9 cellular contexts compared by ENCODE assay signal in the genomic region with DNA sequence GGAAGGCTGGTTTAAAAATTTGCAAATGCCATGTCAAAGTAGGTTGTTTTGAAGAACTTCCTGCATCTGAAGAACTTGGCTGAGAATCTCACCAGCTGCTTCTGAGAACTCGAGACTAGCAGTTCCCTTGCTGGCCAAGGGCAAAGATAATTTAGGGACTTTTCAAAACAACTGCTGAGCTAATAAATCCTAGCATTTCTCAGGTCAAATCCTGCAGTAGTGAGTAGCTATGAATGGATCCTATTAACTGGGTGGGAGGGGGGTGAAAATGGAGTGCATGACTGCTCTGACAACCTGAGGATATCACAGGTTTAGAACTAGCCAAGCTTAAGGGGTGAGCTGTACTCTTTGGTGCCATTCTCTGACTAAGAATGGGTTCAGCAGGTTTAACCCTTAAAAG.
DNase-seq lines count a peak whose midpoint lies in the region; ATAC-seq and TF ChIP-seq lines count a peak whose summit lies in the region.
"Had no signal": no experiment of that assay in that cellular context is flagged by ENCODE, and none has a peak within 500 bp of the region (broad histone marks: within the 10 kb centered on the region; RNA-seq: fewer than 3 reads in every experiment).

No MANE protein-coding gene starts in this region.

- 0% methylated on average over 1 of the region's 1 CpG for WGBS in body of pancreas, 2 donors

- no peaks in the 10 kb centered on the region for H3K27me3 ChIP-seq in body of pancreas
- no peaks in the 10 kb centered on the region for H3K27me3 ChIP-seq in mucosa of rectum (ENCODE audit: control insufficient read depth in 2 of 2, insufficient read depth in 2 of 2, low read length in 2 of 2)
- no peaks in the 10 kb centered on the region for H3K27me3 ChIP-seq in CD4-positive, alpha-beta T cell (ENCODE audit: control insufficient read depth, insufficient read depth, low read length)

- intact Hi-C loops in body of pancreas (cut with DNase I) = no loop called here
- intact Hi-C loops in CD4-positive, alpha-beta T cell (cut with DNase I, micrococcal nuclease) = no loop called here

- H3K27ac Mint-ChIP-seq in endothelial cell (ENCODE audit: unreplicated experiment) = no peak overlapping the region
- H3K27ac Mint-ChIP-seq in CD4-positive, alpha-beta T cell = no peak overlapping the region
- H3K27ac Mint-ChIP-seq: naive thymus-derived CD8-positive, alpha-beta T cell had no signal

- POLR2A ChIA-PET in CD4-positive, alpha-beta T cell (lab: Charles Lee) = no interaction called here

- H3K4me1 ChIP-seq in body of pancreas = peaks cover 36% of the 10 kb centered on the region
- peaks cover 15 to 25% of the 10 kb centered on the region in 2 donors for H3K4me1 ChIP-seq in mucosa of rectum (ENCODE audit: control insufficient read depth in 2 of 2, insufficient read depth in 2 of 2, low read length in 2 of 2)

- H3K4me1 Mint-ChIP-seq in endothelial cell (ENCODE audit: unreplicated experiment) = peaks cover 22% of the 10 kb centered on the region
- H3K4me1 Mint-ChIP-seq in CD4-positive, alpha-beta T cell (ENCODE audit: low read depth) = no peaks in the 10 kb centered on the region
- H3K4me1 Mint-ChIP-seq: naive thymus-derived CD8-positive, alpha-beta T cell had no signal

- H3K36me3 ChIP-seq in body of pancreas (replicated peaks in 1 of 2; ENCODE audit: insufficient read depth in 1 of 2, low read depth in 2 of 2) = no peaks in the 10 kb centered on the region
- H3K36me3 ChIP-seq in mucosa of rectum (ENCODE audit: control insufficient read depth in 2 of 2, insufficient read depth in 2 of 2, low read length in 2 of 2) = no peaks in the 10 kb centered on the region

- no peak overlapping the region for H3K4me3 Mint-ChIP-seq in endothelial cell (ENCODE audit: unreplicated experiment)
- H3K4me3 Mint-ChIP-seq in CD4-positive, alpha-beta T cell = no peak overlapping the region
- H3K4me3 Mint-ChIP-seq: naive thymus-derived CD8-positive, alpha-beta T cell had no signal

- ATAC-seq in HG03175 (IDR thresholded peaks at IDR 0.05; ENCODE audit: unreplicated experiment) (peak; percentile 59), body of pancreas (peak; percentile 95)
- no peak for ATAC-seq in CD4-positive, alpha-beta T cell (ENCODE audit: poor library complexity)
- ATAC-seq: naive thymus-derived CD8-positive, alpha-beta T cell had no signal

- DNase-seq in DMS53 treated with DMSO at 0.1 percent for 48 hours (lab: John Stamatoyannopoulos, UW; ENCODE audit: unreplicated experiment) (peak; percentile 18), body of pancreas (peak; percentile 69 to 92 (median 81)), endothelial cell (ENCODE audit: low spot score) (no peak), hypothalamus (lab: John Stamatoyannopoulos, UW) (no peak), 8988T (no peak)
- no peak for DNase-seq in CD4-positive, alpha-beta T cell
- DNase-seq: naive thymus-derived CD8-positive, alpha-beta T cell had no signal

- H3K9me3 ChIP-seq in body of pancreas (no peaks in the 10 kb centered on the region), mucosa of rectum (ENCODE audit: control insufficient read depth in 2 of 2, low read length in 2 of 2) (no peaks in the 10 kb centered on the region)
- H3K9me3 ChIP-seq in CD4-positive, alpha-beta T cell (ENCODE audit: control insufficient read depth, low read length) = no peaks in the 10 kb centered on the region

- H3K9ac ChIP-seq in mucosa of rectum (ENCODE audit: low read depth in 1 of 2, low read length in 2 of 2) = no peak overlapping the region

- CTCF ChIA-PET in CD4-positive, alpha-beta T cell (lab: Charles Lee) = no interaction called here

- H3K36me3 Mint-ChIP-seq in endothelial cell (ENCODE audit: low read depth, unreplicated experiment) = no peaks in the 10 kb centered on the region
- no peaks in the 10 kb centered on the region for H3K36me3 Mint-ChIP-seq in CD4-positive, alpha-beta T cell (ENCODE audit: low read depth)
- H3K36me3 Mint-ChIP-seq: naive thymus-derived CD8-positive, alpha-beta T cell had no signal

- TF ChIP-seq CTCF in body of pancreas (IDR thresholded peaks at IDR 0.05) (no peak), endothelial cell (IDR thresholded peaks at IDR 0.05; ENCODE audit: unreplicated experiment) (no peak)
- no peak for TF ChIP-seq CTCF in CD4-positive, alpha-beta T cell (IDR thresholded peaks at IDR 0.05)

- H3K4me3 ChIP-seq in body of pancreas (no peak overlapping the region), mucosa of rectum (ENCODE audit: low read length in 2 of 2) (peak overlapping the region; percentile 40 to 48)

- no peaks in the 10 kb centered on the region for H3K27me3 Mint-ChIP-seq in endothelial cell (ENCODE audit: unreplicated experiment)
- peaks cover 28% of the 10 kb centered on the region for H3K27me3 Mint-ChIP-seq in CD4-positive, alpha-beta T cell

- no peak for TF ChIP-seq POLR2A in body of pancreas (IDR thresholded peaks at IDR 0.05)

- H3K27ac ChIP-seq in body of pancreas (peak overlapping the region; percentile 63 to 90 (median 72)), mucosa of rectum (ENCODE audit: low read depth in 2 of 2, low read length in 2 of 2) (peak overlapping the region; percentile 11 to 41)
- no peak overlapping the region for H3K27ac ChIP-seq in CD4-positive, alpha-beta T cell (ENCODE audit: low read depth, low read length)

- H3K9me3 Mint-ChIP-seq in endothelial cell (ENCODE audit: unreplicated experiment) = no peaks in the 10 kb centered on the region
- no peaks in the 10 kb centered on the region for H3K9me3 Mint-ChIP-seq in CD4-positive, alpha-beta T cell

Comparison
In these comparisons a context has a peak if more than half of its experiments do, and no peak if none do; other contexts are left out.
1. DNase-seq: peak in DMS53 treated with DMSO at 0.1 percent for 48 hours (single experiment) and body of pancreas (4 of 4); none in endothelial cell (single experiment), hypothalamus (0 of 51), 8988T (single experiment) and CD4-positive, alpha-beta T cell (0 of 10).
2. H3K4me3 ChIP-seq: peak in mucosa of rectum (2 of 2); none in body of pancreas (0 of 2).